Comparison of ENCODE assay signal across 9 cellular contexts in the genomic region with DNA sequence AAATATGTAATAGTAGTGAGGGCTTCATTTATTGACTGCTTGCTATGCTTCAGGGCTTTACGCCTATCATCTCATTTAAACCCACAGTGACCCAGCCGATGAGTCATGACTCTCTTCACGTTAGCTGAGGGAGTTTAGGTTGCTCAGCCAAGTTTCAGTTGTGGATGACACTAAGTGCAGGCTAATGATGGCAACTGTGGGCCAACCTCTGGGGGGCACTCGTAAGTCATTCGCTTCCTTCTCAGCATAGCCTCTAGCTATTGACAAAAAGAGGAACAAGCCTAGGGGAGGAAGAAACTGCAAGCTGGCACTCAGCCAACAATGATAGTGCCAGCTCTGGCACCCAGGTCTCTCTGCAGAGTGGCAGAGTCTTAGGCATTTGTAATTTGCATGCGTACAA.
DNase-seq lines count a peak whose midpoint lies in the region; ATAC-seq, FAIRE-seq and TF ChIP-seq lines count a peak whose summit lies in the region.
"Had no signal": no experiment of that assay in that cellular context is flagged by ENCODE, and none has a peak within 500 bp of the region (broad histone marks: within the 10 kb centered on the region; RNA-seq: fewer than 3 reads in every experiment).

No MANE protein-coding gene starts in this region.

- no peaks in the 10 kb centered on the region for H3F3A ChIP-seq in PC-3 (ENCODE audit: low read length, unreplicated experiment)

- TF ChIP-seq RAD21 in A549 (conservative IDR thresholded peaks at IDR 0.05 in 1 of 2, IDR thresholded peaks at IDR 0.05 in 1 of 2), result no peak

- H3K4me1 ChIP-seq in A549 (0 out of 3 replicates have a peak, but pooled peaks cover 4% of the 10 kb centered on the region), PC-3 (ENCODE audit: insufficient read depth, low read length) (no peaks in the 10 kb centered on the region; the same call in 1 of the 2 replicates), left ventricle myocardium inferior (peaks cover 100% of the 10 kb centered on the region), uterus (no peaks in the 10 kb centered on the region)

- intact Hi-C loops in PC-3 (cut with micrococcal nuclease) (no loop called here), left ventricle myocardium inferior (cut with micrococcal nuclease) (no loop called here), uterus (cut with DNase I; ENCODE audit: low total_unique reads) (no loop called here)

- DNase-seq in A549 (ENCODE audit: low read depth in 1 of 2, low spot score in 1 of 2), result peak in 1 of 2 experiments; percentile 3
- peak; percentile 59 for DNase-seq in PC-3
- DNase-seq in activated T-helper 1 cell treated with anti-CD3 and anti-CD28 coated beads, Interleukin-2, amount 50 U/mL, for 16 hours (ENCODE audit: low read depth in 1 of 2, low spot score in 1 of 2), result peak; percentile 22 to 26
- peak; percentile 45 for DNase-seq in left ventricle myocardium inferior
- peak; percentile 18 to 51 (median 50) for DNase-seq in stimulated activated CD4-positive, alpha-beta T cell treated with anti-CD3 and anti-CD28 coated beads, TNF-alpha, amount 100 ng/mL, for 24 hours (ENCODE audit: low read depth in 3 of 3)
- DNase-seq in uterus, result no peak

- no peak overlapping the region for H2AFZ ChIP-seq in PC-3 (ENCODE audit: low read length)

- no peaks in the 10 kb centered on the region for H4K20me1 ChIP-seq in PC-3 (ENCODE audit: low read length)

- no peak for FAIRE-seq in A549 (lab: Jason Lieb, UNC)

- no peak for TF ChIP-seq EP300 in A549 (IDR thresholded peaks at IDR 0.05)

- H3K27ac ChIP-seq in A549 (no peak overlapping the region), PC-3 (ENCODE audit: low read length) (no peak overlapping the region), left ventricle myocardium inferior (replicated peaks) (peak overlapping the region; percentile 90), uterus (no peak overlapping the region)
- H3K27ac ChIP-seq: neutrophil had no signal

- no TSS peak for BruUV-seq in PC-3 (replicated peaks; lab: Mats Ljungman, UMichigan)

- POLR2A ChIA-PET in A549 (lab: Yijun Ruan, JAX) (no interaction called here), PC-3 (lab: Charles Lee; ENCODE audit: unreplicated experiment) (no interaction called here)

- no peaks in the 10 kb centered on the region for H3K79me2 ChIP-seq in PC-3 (ENCODE audit: low read length)

- H3K9me3 ChIP-seq in A549 (no peaks in the 10 kb centered on the region), PC-3 (ENCODE audit: low read length) (no peaks in the 10 kb centered on the region), left ventricle myocardium inferior (replicated peaks) (no peaks in the 10 kb centered on the region), uterus (no peaks in the 10 kb centered on the region)
- H3K9me3 ChIP-seq: neutrophil had no signal

- WGBS in A549 (ENCODE audit: missing lambda C conversion rate), result 94% methylated on average over 3 of the region's 6 CpGs

- H3K4me2 ChIP-seq in A549 (no peak overlapping the region), PC-3 (ENCODE audit: low read length) (no peak overlapping the region)

- H3K27me3 ChIP-seq in PC-3 (ENCODE audit: low read length) (no peaks in the 10 kb centered on the region), left ventricle myocardium inferior (ENCODE audit: low read depth) (no peaks in the 10 kb centered on the region), uterus (no peaks in the 10 kb centered on the region)
- H3K27me3 ChIP-seq: neutrophil had no signal

- TF ChIP-seq POLR2A in A549 (IDR thresholded peaks at IDR 0.05; ENCODE audit: low read length) (no peak), uterus (IDR thresholded peaks at IDR 0.05) (no peak)

- H3K36me3 ChIP-seq in PC-3 (ENCODE audit: low read depth, low read length), result no peaks in the 10 kb centered on the region
- H3K36me3 ChIP-seq in left ventricle myocardium inferior, result no peaks in the 10 kb centered on the region
- no peaks in the 10 kb centered on the region for H3K36me3 ChIP-seq in uterus
- H3K36me3 ChIP-seq: neutrophil had no signal

- TF ChIP-seq CTCF in A549 (IDR thresholded peaks at IDR 0.05) (no peak), PC-3 (conservative IDR thresholded peaks at IDR 0.05; ENCODE audit: low read depth, low read length) (peak; percentile 35; the same call in 1 of the 2 replicates), left ventricle myocardium inferior (IDR thresholded peaks at IDR 0.05; ENCODE audit: borderline replicate concordance) (peak; percentile 31), uterus (IDR thresholded peaks at IDR 0.05) (no peak)

- H3K9ac ChIP-seq in PC-3 (ENCODE audit: low read length), result no peak overlapping the region

- no peaks in the 10 kb centered on the region for H3K9me2 ChIP-seq in PC-3 (replicated peaks; ENCODE audit: low read length)

- H3K4me3 ChIP-seq in A549, result no peak overlapping the region
- H3K4me3 ChIP-seq in PC-3 (ENCODE audit: low read length), result no peak overlapping the region
- H3K4me3 ChIP-seq in left ventricle myocardium inferior, result no peak overlapping the region
- H3K4me3 ChIP-seq in uterus, result no peak overlapping the region

- ATAC-seq in A549 (no peak; a peak in 1 of 6 replicates), GM18873 (IDR thresholded peaks at IDR 0.05; ENCODE audit: low FRiP score, unreplicated experiment) (peak; percentile 89), HG03066 (IDR thresholded peaks at IDR 0.05; ENCODE audit: low read depth, unreplicated experiment) (peak; percentile 81), PC-3 (peak; percentile 33; the same call in 1 of the 2 replicates)

- CTCF ChIA-PET in A549 (lab: Yijun Ruan, JAX), result interaction anchor here (1.2 kb wide), 1 partner anchor 15 kb away, joined by 3 read pairs; no protein-coding TSS in a partner anchor
- CTCF ChIA-PET in PC-3 (lab: Charles Lee), result no interaction called here

TF ChIP-seq in A549, 52 proteins besides CTCF, POLR2A, EP300 and RAD21:
- TF ChIP-seq, protein P1, sequence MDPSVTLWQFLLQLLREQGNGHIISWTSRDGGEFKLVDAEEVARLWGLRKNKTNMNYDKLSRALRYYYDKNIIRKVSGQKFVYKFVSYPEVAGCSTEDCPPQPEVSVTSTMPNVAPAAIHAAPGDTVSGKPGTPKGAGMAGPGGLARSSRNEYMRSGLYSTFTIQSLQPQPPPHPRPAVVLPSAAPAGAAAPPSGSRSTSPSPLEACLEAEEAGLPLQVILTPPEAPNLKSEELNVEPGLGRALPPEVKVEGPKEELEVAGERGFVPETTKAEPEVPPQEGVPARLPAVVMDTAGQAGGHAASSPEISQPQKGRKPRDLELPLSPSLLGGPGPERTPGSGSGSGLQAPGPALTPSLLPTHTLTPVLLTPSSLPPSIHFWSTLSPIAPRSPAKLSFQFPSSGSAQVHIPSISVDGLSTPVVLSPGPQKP (IDR thresholded peaks at IDR 0.05; ENCODE audit: low read depth, low read length), result no peak
- no peak for TF ChIP-seq FOSL2 (IDR thresholded peaks at IDR 0.05)
- TF ChIP-seq FOSL2 (CRISPR knock-in tag; IDR thresholded peaks at IDR 0.05), result peak; percentile 41
- no peak for TF ChIP-seq ZSCAN20 (CRISPR knock-in tag; IDR thresholded peaks at IDR 0.05)
- TF ChIP-seq, protein P2, sequence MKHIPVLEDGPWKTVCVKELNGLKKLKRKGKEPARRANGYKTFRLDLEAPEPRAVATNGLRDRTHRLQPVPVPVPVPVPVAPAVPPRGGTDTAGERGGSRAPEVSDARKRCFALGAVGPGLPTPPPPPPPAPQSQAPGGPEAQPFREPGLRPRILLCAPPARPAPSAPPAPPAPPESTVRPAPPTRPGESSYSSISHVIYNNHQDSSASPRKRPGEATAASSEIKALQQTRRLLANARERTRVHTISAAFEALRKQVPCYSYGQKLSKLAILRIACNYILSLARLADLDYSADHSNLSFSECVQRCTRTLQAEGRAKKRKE (CRISPR knock-in tag; IDR thresholded peaks at IDR 0.05; ENCODE audit: low read depth), result no peak
- TF ChIP-seq EHMT2 (IDR thresholded peaks at IDR 0.05; ENCODE audit: low read depth), result no peak
- TF ChIP-seq, protein P3, sequence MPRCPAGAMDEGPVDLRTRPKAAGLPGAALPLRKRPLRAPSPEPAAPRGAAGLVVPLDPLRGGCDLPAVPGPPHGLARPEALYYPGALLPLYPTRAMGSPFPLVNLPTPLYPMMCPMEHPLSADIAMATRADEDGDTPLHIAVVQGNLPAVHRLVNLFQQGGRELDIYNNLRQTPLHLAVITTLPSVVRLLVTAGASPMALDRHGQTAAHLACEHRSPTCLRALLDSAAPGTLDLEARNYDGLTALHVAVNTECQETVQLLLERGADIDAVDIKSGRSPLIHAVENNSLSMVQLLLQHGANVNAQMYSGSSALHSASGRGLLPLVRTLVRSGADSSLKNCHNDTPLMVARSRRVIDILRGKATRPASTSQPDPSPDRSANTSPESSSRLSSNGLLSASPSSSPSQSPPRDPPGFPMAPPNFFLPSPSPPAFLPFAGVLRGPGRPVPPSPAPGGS (IDR thresholded peaks at IDR 0.05), result no peak
- no peak for TF ChIP-seq FOXS1 (CRISPR knock-in tag; IDR thresholded peaks at IDR 0.05)
- no peak for TF ChIP-seq TP53 (CRISPR knock-in tag; IDR thresholded peaks at IDR 0.05)

Comparison
In these comparisons a context has a peak if more than half of its experiments do, and no peak if none do; other contexts are left out.
1. ATAC-seq: peak in GM18873 (single experiment), HG03066 (single experiment) and PC-3 (single experiment); none in A549 (0 of 2).
2. DNase-seq: peak in PC-3 (single experiment), activated T-helper 1 cell treated with anti-CD3 and anti-CD28 coated beads, Interleukin-2, amount 50 U/mL, for 16 hours (2 of 2), left ventricle myocardium inferior (single experiment) and stimulated activated CD4-positive, alpha-beta T cell treated with anti-CD3 and anti-CD28 coated beads, TNF-alpha, amount 100 ng/mL, for 24 hours (3 of 3); none in uterus (0 of 2).
3. CTCF ChIP-seq: peak in PC-3 (single experiment) and left ventricle myocardium inferior (single experiment); none in A549 (single experiment) and uterus (0 of 4).